22 cellular contexts compared by ENCODE assay signal in genomic region chr12:128326419-128326818, GRCh38. TPM values are rescaled to one million over a fixed set of nuclear protein-coding genes. Genes with fewer than 3 reads are reported as not detected.
A peak's percentile ranks its signal among the peaks of the same experiment; 100 is the strongest.
DNase-seq lines count a peak whose midpoint lies in the region; TF ChIP-seq lines count a peak whose summit lies in the region.
"Had no signal": no experiment of that assay in that cellular context is flagged by ENCODE, and none has a peak within 500 bp of the region (broad histone marks: within the 10 kb centered on the region; RNA-seq: fewer than 3 reads in every experiment).

No MANE protein-coding gene starts in this region.

- peaks cover 8% of the 10 kb centered on the region for H3K9me3 ChIP-seq in endodermal cell (ENCODE audit: control insufficient read depth, low read length)

- no peak for DNase-seq in activated naive CD4-positive, alpha-beta T cell treated with anti-CD3 and anti-CD28 coated beads for 36 hours
- DNase-seq in endodermal cell, result no peak
- DNase-seq in nephron progenitor cell, result no peak
- no peak for DNase-seq in type B pancreatic cell (ENCODE audit: extremely low spot score, unreplicated experiment)
- DNase-seq in GM13976 (ENCODE audit: low spot score), result no peak
- DNase-seq in NCI-H526 (lab: John Stamatoyannopoulos, UW), result no peak
- DNase-seq in stimulated activated CD4-positive, alpha-beta T cell treated with anti-CD3 and anti-CD28 coated beads, Interleukin-2, amount 100 ng/mL, for 48 hours, result no peak
- DNase-seq: 8988T; CD4-positive, alpha-beta memory T cell; DMS153; DMS79; GDM1; HCEC 1CT had no signal

- peak overlapping the region; percentile 76 for H3K27ac Mint-ChIP-seq in activated naive CD4-positive, alpha-beta T cell treated with anti-CD3 and anti-CD28 coated beads, Interleukin-2, amount 50 U/mL, for 24 hours
- H3K27ac Mint-ChIP-seq in activated naive CD4-positive, alpha-beta T cell treated with anti-CD3 and anti-CD28 coated beads for 36 hours, result no peak overlapping the region
- H3K27ac Mint-ChIP-seq in endodermal cell (no peak overlapping the region), nephron progenitor cell (peak overlapping the region; percentile 97), type B pancreatic cell (peak overlapping the region; percentile 50)
- H3K27ac Mint-ChIP-seq: CD14-positive monocyte; CD4-positive, alpha-beta memory T cell; GM23338 had no signal

- peak overlapping the region; percentile 12 for H3K27ac ChIP-seq in endodermal cell (ENCODE audit: low read depth, low read length)
- H3K27ac ChIP-seq: BLaER1, HL-60 had no signal

- in situ Hi-C loops in GM13976 (cut with MboI; ENCODE audit: low sequenced_read_pairs, unreplicated experiment), result no loop called here

- no peaks in the 10 kb centered on the region for H3K36me3 ChIP-seq in endodermal cell (ENCODE audit: control insufficient read depth, insufficient read depth, low read length)
- H3K36me3 ChIP-seq: BLaER1 had no signal

- H3K4me1 ChIP-seq in endodermal cell (ENCODE audit: control insufficient read depth, insufficient read depth, low read length), result peaks cover 4% of the 10 kb centered on the region

- H3K9ac ChIP-seq in endodermal cell (ENCODE audit: extremely low read depth, low read length, poor library complexity, severe bottlenecking), result no peak overlapping the region
- H3K9ac ChIP-seq: BLaER1 had no signal

- no peak overlapping the region for H3K4me3 ChIP-seq in endodermal cell (ENCODE audit: low read length)
- H3K4me3 ChIP-seq: BLaER1, GM23338 had no signal

- intact Hi-C loops in activated naive CD4-positive, alpha-beta T cell treated with anti-CD3 and anti-CD28 coated beads for 36 hours (cut with micrococcal nuclease), result no loop called here

- H3K36me3 Mint-ChIP-seq in activated naive CD4-positive, alpha-beta T cell treated with anti-CD3 and anti-CD28 coated beads, Interleukin-2, amount 50 U/mL, for 24 hours, result no peaks in the 10 kb centered on the region
- H3K36me3 Mint-ChIP-seq in activated naive CD4-positive, alpha-beta T cell treated with anti-CD3 and anti-CD28 coated beads for 36 hours (ENCODE audit: low read depth), result no peaks in the 10 kb centered on the region
- H3K36me3 Mint-ChIP-seq in endodermal cell (ENCODE audit: low read depth), result no peaks in the 10 kb centered on the region
- H3K36me3 Mint-ChIP-seq in nephron progenitor cell (ENCODE audit: low read depth), result peaks cover 25% of the 10 kb centered on the region
- peaks cover 5% of the 10 kb centered on the region for H3K36me3 Mint-ChIP-seq in type B pancreatic cell
- H3K36me3 Mint-ChIP-seq: CD14-positive monocyte; CD4-positive, alpha-beta memory T cell had no signal

- TF ChIP-seq CTCF in endodermal cell (conservative IDR thresholded peaks at IDR 0.05) (no peak), nephron progenitor cell (IDR thresholded peaks at IDR 0.05) (no peak), type B pancreatic cell (conservative IDR thresholded peaks at IDR 0.05) (no peak), GM13976 (IDR thresholded peaks at IDR 0.05; ENCODE audit: borderline replicate concordance, control extremely low read depth, extremely low read depth, insufficient read depth, missing control alignments) (no peak)

- H3K9me3 Mint-ChIP-seq in activated naive CD4-positive, alpha-beta T cell treated with anti-CD3 and anti-CD28 coated beads, Interleukin-2, amount 50 U/mL, for 24 hours, result peaks cover 10% of the 10 kb centered on the region
- peaks cover 8% of the 10 kb centered on the region for H3K9me3 Mint-ChIP-seq in activated naive CD4-positive, alpha-beta T cell treated with anti-CD3 and anti-CD28 coated beads for 36 hours
- H3K9me3 Mint-ChIP-seq in endodermal cell, result peaks cover 8% of the 10 kb centered on the region
- peaks cover 10% of the 10 kb centered on the region for H3K9me3 Mint-ChIP-seq in nephron progenitor cell
- H3K9me3 Mint-ChIP-seq in type B pancreatic cell, result peaks cover 8% of the 10 kb centered on the region

- peaks cover 2% of the 10 kb centered on the region for H3K27me3 Mint-ChIP-seq in activated naive CD4-positive, alpha-beta T cell treated with anti-CD3 and anti-CD28 coated beads, Interleukin-2, amount 50 U/mL, for 24 hours
- no peaks in the 10 kb centered on the region for H3K27me3 Mint-ChIP-seq in activated naive CD4-positive, alpha-beta T cell treated with anti-CD3 and anti-CD28 coated beads for 36 hours (ENCODE audit: low read depth)
- H3K27me3 Mint-ChIP-seq in endodermal cell (ENCODE audit: insufficient read depth), result peaks cover 8% of the 10 kb centered on the region
- peaks cover 3% of the 10 kb centered on the region for H3K27me3 Mint-ChIP-seq in nephron progenitor cell (ENCODE audit: low read depth, poor library complexity)
- no peaks in the 10 kb centered on the region for H3K27me3 Mint-ChIP-seq in type B pancreatic cell
- H3K27me3 Mint-ChIP-seq: CD4-positive, alpha-beta memory T cell had no signal

- H3K4me3 Mint-ChIP-seq in activated naive CD4-positive, alpha-beta T cell treated with anti-CD3 and anti-CD28 coated beads, Interleukin-2, amount 50 U/mL, for 24 hours, result no peak overlapping the region
- no peak overlapping the region for H3K4me3 Mint-ChIP-seq in activated naive CD4-positive, alpha-beta T cell treated with anti-CD3 and anti-CD28 coated beads for 36 hours
- H3K4me3 Mint-ChIP-seq in endodermal cell, result no peak overlapping the region
- H3K4me3 Mint-ChIP-seq in nephron progenitor cell, result peak overlapping the region; percentile 58
- peak overlapping the region; percentile 74 for H3K4me3 Mint-ChIP-seq in type B pancreatic cell
- H3K4me3 Mint-ChIP-seq: CD4-positive, alpha-beta memory T cell; GM23338 had no signal

- no peaks in the 10 kb centered on the region for H3K4me1 Mint-ChIP-seq in activated naive CD4-positive, alpha-beta T cell treated with anti-CD3 and anti-CD28 coated beads, Interleukin-2, amount 50 U/mL, for 24 hours
- H3K4me1 Mint-ChIP-seq in activated naive CD4-positive, alpha-beta T cell treated with anti-CD3 and anti-CD28 coated beads for 36 hours (ENCODE audit: low read depth), result no peaks in the 10 kb centered on the region
- H3K4me1 Mint-ChIP-seq in endodermal cell (peaks cover 19% of the 10 kb centered on the region), nephron progenitor cell (peaks cover 61% of the 10 kb centered on the region), type B pancreatic cell (ENCODE audit: unreplicated experiment) (peaks cover 45% of the 10 kb centered on the region)
- H3K4me1 Mint-ChIP-seq: CD14-positive monocyte; CD4-positive, alpha-beta memory T cell; GM23338 had no signal

- CTCF ChIA-PET in activated naive CD4-positive, alpha-beta T cell treated with anti-CD3 and anti-CD28 coated beads for 36 hours (lab: Charles Lee), result no interaction called here

- WGBS in endodermal cell (ENCODE audit: insufficient coverage in 1 of 2, insufficient read length in 1 of 2), 2 experiments, result 70 to 83% methylated on average over 5 to 7 of the region's 7 CpGs

- H3K27me3 ChIP-seq in endodermal cell (ENCODE audit: control insufficient read depth, insufficient read depth, low read length, poor library complexity, severe bottlenecking), result no peaks in the 10 kb centered on the region
- H3K27me3 ChIP-seq: BLaER1 had no signal

RNA-seq across cellular contexts. Expression of gene TMEM132C, which starts 59.4 kb away (rescaled TPM):
- not detected for total RNA-seq in activated naive CD4-positive, alpha-beta T cell treated with anti-CD3 and anti-CD28 coated beads for 36 hours
- total RNA-seq in endodermal cell (under 1 TPM; 0.26 to 0.33 TPM), type B pancreatic cell (ENCODE audit: low replicate concordance) (4.3 and 61.8 TPM in 2 replicates)
- 33.6 TPM for polyA plus RNA-seq in endodermal cell (2013, experiment 1 of 2)
- polyA plus RNA-seq in endodermal cell (2013, experiment 2 of 2), result 31.6 TPM
- total RNA-seq: A673; CD4-positive, alpha-beta memory T cell; Daoy; GM23338; HT1080 had no signal
- polyA plus RNA-seq: AG04450; CD14-positive monocyte; CD4-positive, alpha-beta memory T cell; GM23338 had no signal

Comparison
In these comparisons a context has a peak if more than half of its experiments do, and no peak if none do; other contexts are left out.
1. H3K27ac Mint-ChIP-seq: peak in activated naive CD4-positive, alpha-beta T cell treated with anti-CD3 and anti-CD28 coated beads, Interleukin-2, amount 50 U/mL, for 24 hours (single experiment), nephron progenitor cell (single experiment) and type B pancreatic cell (single experiment); none in activated naive CD4-positive, alpha-beta T cell treated with anti-CD3 and anti-CD28 coated beads for 36 hours (single experiment) and endodermal cell (single experiment).
2. H3K4me3 Mint-ChIP-seq: peak in nephron progenitor cell (single experiment) and type B pancreatic cell (single experiment); none in activated naive CD4-positive, alpha-beta T cell treated with anti-CD3 and anti-CD28 coated beads, Interleukin-2, amount 50 U/mL, for 24 hours (single experiment), activated naive CD4-positive, alpha-beta T cell treated with anti-CD3 and anti-CD28 coated beads for 36 hours (single experiment) and endodermal cell (single experiment).